Comparison of ENCODE assay signal across 23 cellular contexts in the genomic region with DNA sequence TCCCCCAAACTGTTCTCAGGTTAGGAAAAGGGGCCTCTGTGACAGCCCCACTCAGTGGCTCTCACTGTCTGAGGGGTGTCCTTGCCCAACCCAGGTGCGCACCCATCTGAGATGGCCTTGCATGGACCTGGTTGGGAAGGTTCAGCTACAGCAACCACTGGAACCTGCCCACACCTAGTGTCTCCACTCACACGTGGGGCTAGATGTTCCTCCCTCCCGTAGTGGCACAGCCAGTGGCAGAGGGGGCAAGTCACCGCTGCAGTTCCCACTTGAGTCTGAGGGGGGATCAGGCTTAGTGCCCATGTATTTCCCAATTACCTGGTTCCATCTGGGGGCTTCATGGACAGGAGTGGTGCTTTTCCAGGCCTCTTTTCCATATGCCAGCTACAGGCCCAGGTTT. TPM values are rescaled to one million over a fixed set of nuclear protein-coding genes. Genes with fewer than 3 reads are reported as not detected.
DNase-seq lines count a peak whose midpoint lies in the region; ATAC-seq and TF ChIP-seq lines count a peak whose summit lies in the region.
"Had no signal": no experiment of that assay in that cellular context is flagged by ENCODE, and none has a peak within 500 bp of the region (broad histone marks: within the 10 kb centered on the region; RNA-seq: fewer than 3 reads in every experiment).

No MANE protein-coding gene starts in this region.

- no peaks in the 10 kb centered on the region for H3K9me3 Mint-ChIP-seq in activated CD4-positive, alpha-beta T cell treated with anti-CD3 and anti-CD28 coated beads for 36 hours (ENCODE audit: low read depth)
- H3K9me3 Mint-ChIP-seq in activated naive CD4-positive, alpha-beta T cell treated with anti-CD3 and anti-CD28 coated beads, Interleukin-2, amount 50 U/mL, for 24 hours: no peaks in the 10 kb centered on the region
- peaks cover 17% of the 10 kb centered on the region for H3K9me3 Mint-ChIP-seq in nephron progenitor cell
- H3K9me3 Mint-ChIP-seq: CD8-positive, alpha-beta T cell had no signal

- H3K4me3 Mint-ChIP-seq in activated CD4-positive, alpha-beta T cell treated with anti-CD3 and anti-CD28 coated beads for 36 hours: no peak overlapping the region
- no peak overlapping the region for H3K4me3 Mint-ChIP-seq in activated naive CD4-positive, alpha-beta T cell treated with anti-CD3 and anti-CD28 coated beads, Interleukin-2, amount 50 U/mL, for 24 hours
- H3K4me3 Mint-ChIP-seq in nephron progenitor cell: no peak overlapping the region
- H3K4me3 Mint-ChIP-seq: B cell; CD8-positive, alpha-beta T cell had no signal

- H3K27ac ChIP-seq in HEK293 (ENCODE audit: extremely low read depth, low read depth, low read length): no peak overlapping the region
- H3K27ac ChIP-seq: 22Rv1, C4-2B, HL-60, PC-9 had no signal

- H3K4me3 ChIP-seq in HEK293 (ENCODE audit: low read depth, low read length): no peak overlapping the region
- H3K4me3 ChIP-seq: PC-9 had no signal

- peak; percentile 36 for ATAC-seq in activated CD4-positive, alpha-beta T cell treated with anti-CD3 and anti-CD28 coated beads for 36 hours
- ATAC-seq: CD8-positive, alpha-beta T cell had no signal

- H3K27me3 Mint-ChIP-seq in activated CD4-positive, alpha-beta T cell treated with anti-CD3 and anti-CD28 coated beads for 36 hours: peaks cover 3% of the 10 kb centered on the region
- H3K27me3 Mint-ChIP-seq in activated naive CD4-positive, alpha-beta T cell treated with anti-CD3 and anti-CD28 coated beads, Interleukin-2, amount 50 U/mL, for 24 hours: no peaks in the 10 kb centered on the region
- H3K27me3 Mint-ChIP-seq in nephron progenitor cell (ENCODE audit: low read depth, poor library complexity): peaks cover 87% of the 10 kb centered on the region

- peak; percentile 35 for DNase-seq in activated CD4-positive, alpha-beta T cell treated with anti-CD3 and anti-CD28 coated beads for 36 hours
- no peak for DNase-seq in activated CD4-positive, alpha-beta T cell treated with anti-CD3 and anti-CD28 coated beads for 1 hour
- no peak for DNase-seq in activated naive CD4-positive, alpha-beta T cell (lab: John Stamatoyannopoulos, UW)
- no peak for DNase-seq in nephron progenitor cell
- DNase-seq in posterior vena cava (ENCODE audit: low spot score): no peak
- DNase-seq in SIG-M5 treated with dmso at 0.1 percent for 504 hours (lab: John Stamatoyannopoulos, UW; ENCODE audit: unreplicated experiment): no peak
- DNase-seq: Caco-2; CD8-positive, alpha-beta T cell; Karpas-422; NCI-H1092; NCI-H1417 treated with DMSO at 0.1 percent for 48 hours; NCI-H1694 treated with DMSO at 0.1 percent for 48 hours; NCI-H2081; NCI-H2227 treated with DMSO at 0.1 percent for 48 hours; NCI-H526 treated with DMSO at 0.1 percent for 48 hours; PC-9; Right ventricle myocardium superior had no signal

- POLR2A ChIA-PET in activated CD4-positive, alpha-beta T cell treated with anti-CD3 and anti-CD28 coated beads for 36 hours (lab: Charles Lee): no interaction called here
- POLR2A ChIA-PET in HEK293 (lab: Yijun Ruan, JAX): no interaction called here

- H3K4me1 ChIP-seq in HEK293 (ENCODE audit: control insufficient read depth, insufficient read depth, low read length): no peaks in the 10 kb centered on the region
- H3K4me1 ChIP-seq: Caco-2 had no signal

- TF ChIP-seq CTCF in HEK293 (tag by site-specific recombination; IDR thresholded peaks at IDR 0.05): no peak
- TF ChIP-seq CTCF in nephron progenitor cell (IDR thresholded peaks at IDR 0.05): no peak

- no peaks in the 10 kb centered on the region for H3K9me3 ChIP-seq in HEK293 (ENCODE audit: control insufficient read depth, insufficient read depth, low read depth, low read length)
- H3K9me3 ChIP-seq: Caco-2 had no signal

- no peak overlapping the region for H3K27ac Mint-ChIP-seq in activated CD4-positive, alpha-beta T cell treated with anti-CD3 and anti-CD28 coated beads for 36 hours
- H3K27ac Mint-ChIP-seq in activated naive CD4-positive, alpha-beta T cell treated with anti-CD3 and anti-CD28 coated beads, Interleukin-2, amount 50 U/mL, for 24 hours: peak overlapping the region; percentile 76
- H3K27ac Mint-ChIP-seq in nephron progenitor cell: peak overlapping the region; percentile 68
- H3K27ac Mint-ChIP-seq: B cell; CD8-positive, alpha-beta T cell had no signal

- no peaks in the 10 kb centered on the region for H3K4me1 Mint-ChIP-seq in activated CD4-positive, alpha-beta T cell treated with anti-CD3 and anti-CD28 coated beads for 36 hours
- H3K4me1 Mint-ChIP-seq in activated naive CD4-positive, alpha-beta T cell treated with anti-CD3 and anti-CD28 coated beads, Interleukin-2, amount 50 U/mL, for 24 hours: no peaks in the 10 kb centered on the region
- no peaks in the 10 kb centered on the region for H3K4me1 Mint-ChIP-seq in nephron progenitor cell
- H3K4me1 Mint-ChIP-seq: B cell had no signal

- intact Hi-C loops in activated CD4-positive, alpha-beta T cell treated with anti-CD3 and anti-CD28 coated beads for 36 hours (cut with DNase I, micrococcal nuclease): no loop called here
- intact Hi-C loops in posterior vena cava (cut with DNase I): no loop called here

- no peaks in the 10 kb centered on the region for H3K36me3 ChIP-seq in HEK293 (ENCODE audit: control insufficient read depth in 2 of 2, insufficient read depth in 1 of 2, low read length in 2 of 2)

- CTCF ChIA-PET in activated CD4-positive, alpha-beta T cell treated with anti-CD3 and anti-CD28 coated beads for 36 hours (lab: Charles Lee): no interaction called here
- CTCF ChIA-PET in HEK293 (lab: Yijun Ruan, JAX): no interaction called here

- H3K36me3 Mint-ChIP-seq in activated CD4-positive, alpha-beta T cell treated with anti-CD3 and anti-CD28 coated beads for 36 hours (ENCODE audit: low read depth): no peaks in the 10 kb centered on the region
- H3K36me3 Mint-ChIP-seq in activated naive CD4-positive, alpha-beta T cell treated with anti-CD3 and anti-CD28 coated beads, Interleukin-2, amount 50 U/mL, for 24 hours: no peaks in the 10 kb centered on the region
- no peaks in the 10 kb centered on the region for H3K36me3 Mint-ChIP-seq in nephron progenitor cell (ENCODE audit: low read depth)
- H3K36me3 Mint-ChIP-seq: CD8-positive, alpha-beta T cell had no signal

TF ChIP-seq in HEK293, 187 proteins besides CTCF, POLR2A, EP300 and RAD21 (continues in another document):
- TF ChIP-seq GLIS2 (tag by site-specific recombination; IDR thresholded peaks at IDR 0.05): no peak
- TF ChIP-seq ZNF837 (tag by site-specific recombination; IDR thresholded peaks at IDR 0.05): no peak
- TF ChIP-seq SALL2 (tag by site-specific recombination; IDR thresholded peaks at IDR 0.05; ENCODE audit: borderline replicate concordance): no peak
- peak; percentile 53 for TF ChIP-seq ZNF341 (tag by site-specific recombination; IDR thresholded peaks at IDR 0.05; ENCODE audit: low read depth)
- no peak for TF ChIP-seq SCRT1 (tag by site-specific recombination; IDR thresholded peaks at IDR 0.05; ENCODE audit: borderline replicate concordance)
- no peak for TF ChIP-seq ZNF266 (tag by site-specific recombination; IDR thresholded peaks at IDR 0.05; ENCODE audit: low read depth)
- no peak for TF ChIP-seq ZNF623 (tag by site-specific recombination; IDR thresholded peaks at IDR 0.05)
- TF ChIP-seq SETDB1 (IDR thresholded peaks at IDR 0.05; ENCODE audit: insufficient read length, low read length): no peak
- no peak for TF ChIP-seq ZBTB7A (tag by site-specific recombination; IDR thresholded peaks at IDR 0.05; ENCODE audit: low read depth)
- no peak for TF ChIP-seq OVOL3 (tag by site-specific recombination; IDR thresholded peaks at IDR 0.05)
- TF ChIP-seq, protein P1, sequence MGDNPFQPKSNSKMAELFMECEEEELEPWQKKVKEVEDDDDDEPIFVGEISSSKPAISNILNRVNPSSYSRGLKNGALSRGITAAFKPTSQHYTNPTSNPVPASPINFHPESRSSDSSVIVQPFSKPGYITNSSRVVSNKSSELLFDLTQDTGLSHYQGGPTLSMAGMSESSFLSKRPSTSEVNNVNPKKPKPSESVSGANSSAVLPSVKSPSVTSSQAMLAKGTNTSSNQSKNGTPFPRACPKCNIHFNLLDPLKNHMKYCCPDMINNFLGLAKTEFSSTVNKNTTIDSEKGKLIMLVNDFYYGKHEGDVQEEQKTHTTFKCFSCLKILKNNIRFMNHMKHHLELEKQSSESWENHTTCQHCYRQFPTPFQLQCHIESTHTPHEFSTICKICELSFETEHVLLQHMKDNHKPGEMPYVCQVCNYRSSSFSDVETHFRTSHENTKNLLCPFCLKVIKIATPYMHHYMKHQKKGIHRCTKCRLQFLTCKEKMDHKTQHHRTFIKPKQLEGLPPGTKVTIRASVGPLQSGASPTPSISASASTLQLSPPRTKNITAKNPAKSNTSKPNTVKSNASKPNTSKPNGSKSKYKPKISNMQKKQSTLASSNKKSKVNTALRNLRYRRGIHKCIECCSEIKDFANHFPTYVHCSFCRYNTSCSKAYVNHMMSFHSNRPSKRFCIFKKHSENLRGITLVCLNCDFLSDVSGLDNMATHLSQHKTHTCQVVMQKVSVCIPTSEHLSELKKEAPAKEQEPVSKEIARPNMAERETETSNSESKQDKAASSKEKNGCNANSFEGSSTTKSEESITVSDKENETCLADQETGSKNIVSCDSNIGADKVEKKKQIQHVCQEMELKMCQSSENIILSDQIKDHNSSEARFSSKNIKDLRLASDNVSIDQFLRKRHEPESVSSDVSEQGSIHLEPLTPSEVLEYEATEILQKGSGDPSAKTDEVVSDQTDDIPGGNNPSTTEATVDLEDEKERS (tag by site-specific recombination; IDR thresholded peaks at IDR 0.05): no peak
- no peak for TF ChIP-seq ZNF223 (tag by site-specific recombination; IDR thresholded peaks at IDR 0.05)
- TF ChIP-seq, protein P2, sequence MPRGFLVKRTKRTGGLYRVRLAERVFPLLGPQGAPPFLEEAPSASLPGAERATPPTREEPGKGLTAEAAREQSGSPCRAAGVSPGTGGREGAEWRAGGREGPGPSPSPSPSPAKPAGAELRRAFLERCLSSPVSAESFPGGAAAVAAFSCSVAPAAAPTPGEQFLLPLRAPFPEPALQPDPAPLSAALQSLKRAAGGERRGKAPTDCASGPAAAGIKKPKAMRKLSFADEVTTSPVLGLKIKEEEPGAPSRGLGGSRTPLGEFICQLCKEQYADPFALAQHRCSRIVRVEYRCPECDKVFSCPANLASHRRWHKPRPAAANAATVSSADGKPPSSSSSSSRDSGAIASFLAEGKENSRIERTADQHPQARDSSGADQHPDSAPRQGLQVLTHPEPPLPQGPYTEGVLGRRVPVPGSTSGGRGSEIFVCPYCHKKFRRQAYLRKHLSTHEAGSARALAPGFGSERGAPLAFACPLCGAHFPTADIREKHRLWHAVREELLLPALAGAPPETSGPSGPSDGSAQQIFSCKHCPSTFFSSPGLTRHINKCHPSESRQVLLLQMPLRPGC (tag by site-specific recombination; IDR thresholded peaks at IDR 0.05): no peak
- TF ChIP-seq ZNF416 (tag by site-specific recombination; IDR thresholded peaks at IDR 0.05): no peak
- no peak for TF ChIP-seq ZNF707 (tag by site-specific recombination; IDR thresholded peaks at IDR 0.05)
- TF ChIP-seq ZBTB48 (tag by site-specific recombination; IDR thresholded peaks at IDR 0.05): no peak

RNA-seq across cellular contexts. Expression of a gene that starts 47.3 kb away (rescaled TPM):
- not detected for total RNA-seq in activated CD4-positive, alpha-beta T cell treated with anti-CD3 and anti-CD28 coated beads for 36 hours
- 10 to 100 TPM; 16.5 to 38.0 TPM for total RNA-seq in posterior vena cava
- total RNA-seq: B cell; CD8-positive, alpha-beta T cell had no signal

Comparison
In these comparisons a context has a peak if more than half of its experiments do, and no peak if none do; other contexts are left out.
1. RNA of a gene that starts 47.3 kb away (total RNA-seq): 16.5 to 38.0 TPM in posterior vena cava; not detected in activated CD4-positive, alpha-beta T cell treated with anti-CD3 and anti-CD28 coated beads for 36 hours; every median in the first group is over 10 times any median in the second.